13 cellular contexts compared by ENCODE assay signal in the genomic region with DNA sequence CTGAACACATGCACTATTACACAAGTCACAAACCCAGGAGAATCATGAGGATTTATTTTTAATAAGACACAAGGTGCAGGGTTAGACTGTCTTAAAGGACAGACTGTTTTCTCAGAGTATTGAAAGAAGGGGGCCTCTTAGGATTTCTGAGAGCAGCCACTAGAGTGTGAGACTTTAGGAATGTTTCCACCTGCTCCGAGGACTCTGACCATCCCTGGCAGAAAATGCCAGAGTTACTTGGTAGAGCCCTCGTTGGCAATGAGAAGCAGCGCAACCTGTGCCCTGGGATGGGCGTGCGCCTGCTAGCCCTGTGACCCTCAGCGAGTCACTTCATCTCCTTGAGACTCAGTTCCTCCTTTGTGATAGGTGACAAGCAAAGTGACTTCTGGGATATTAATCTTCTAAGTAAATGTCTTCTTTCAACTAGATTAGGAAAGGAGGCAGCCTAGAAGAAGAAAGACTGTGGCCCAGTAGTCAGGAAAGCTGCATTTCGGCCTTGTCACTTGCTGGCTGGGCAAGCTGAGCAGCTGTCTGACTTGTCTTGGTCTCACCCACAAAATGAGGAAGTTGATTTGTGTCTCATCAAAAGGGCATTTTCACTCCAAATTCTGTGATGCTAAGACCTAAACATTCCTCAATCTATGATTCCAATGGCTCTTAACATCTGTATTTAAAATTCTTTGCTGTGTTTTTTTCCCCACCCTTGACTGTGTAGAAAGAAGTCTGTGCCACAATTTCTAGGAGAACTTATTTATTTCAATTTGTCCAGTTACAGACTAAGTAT.
DNase-seq lines count a peak whose midpoint lies in the region; ATAC-seq and TF ChIP-seq lines count a peak whose summit lies in the region.
"Had no signal": no experiment of that assay in that cellular context is flagged by ENCODE, and none has a peak within 500 bp of the region (broad histone marks: within the 10 kb centered on the region; RNA-seq: fewer than 3 reads in every experiment).

No MANE protein-coding gene starts in this region.

- peaks cover 36% of the 10 kb centered on the region for H3K4me1 ChIP-seq in left ventricle myocardium inferior
- no peaks in the 10 kb centered on the region for H3K4me1 ChIP-seq in upper lobe of right lung
- H3K4me1 ChIP-seq: HAP-1 had no signal

- ATAC-seq in left ventricle myocardium superior (no peak), upper lobe of right lung (peak; percentile 50), HG03045 (IDR thresholded peaks at IDR 0.05; ENCODE audit: unreplicated experiment) (no peak)
- ATAC-seq: natural killer cell treated with Interleukin-12 subunit alpha and Interleukin-12 subunit beta and Interleukin-15 and Interleukin-18, amount 100 ng/mL, for 72 hours had no signal

- H3K4me3 ChIP-seq in left ventricle myocardium inferior = no peak overlapping the region
- H3K4me3 ChIP-seq in upper lobe of right lung = no peak overlapping the region
- H3K4me3 ChIP-seq: HAP-1 had no signal

- no peaks in the 10 kb centered on the region for H3K27me3 ChIP-seq in left ventricle myocardium inferior (ENCODE audit: low read depth)
- no peaks in the 10 kb centered on the region for H3K27me3 ChIP-seq in upper lobe of right lung

- peak overlapping the region; percentile 52 for H3K27ac ChIP-seq in left ventricle myocardium inferior (replicated peaks)
- peak overlapping the region; percentile 28 for H3K27ac ChIP-seq in epithelial cell of prostate
- H3K27ac ChIP-seq in upper lobe of right lung = no peak overlapping the region

- no peaks in the 10 kb centered on the region for H3K36me3 ChIP-seq in left ventricle myocardium inferior
- H3K36me3 ChIP-seq in upper lobe of right lung = no peaks in the 10 kb centered on the region
- H3K36me3 ChIP-seq: HAP-1 had no signal

- POLR2A ChIA-PET in HEK293T (lab: Yijun Ruan, JAX) = no interaction called here

- intact Hi-C loops in left ventricle myocardium inferior (cut with micrococcal nuclease) (no loop called here), left ventricle myocardium superior (cut with micrococcal nuclease) (no loop called here), upper lobe of right lung (cut with DNase I) (no loop called here)

- DNase-seq in left ventricle myocardium inferior (no peak), left ventricle myocardium superior (no peak), MV-4-11 (lab: John Stamatoyannopoulos, UW) (peak; percentile 87), epithelial cell of prostate (ENCODE audit: low read depth, low spot score) (no peak), upper lobe of right lung (no peak), activated gamma-delta T cell (lab: John Stamatoyannopoulos, UW) (no peak), HEK293T (ENCODE audit: extremely low spot score) (no peak)
- DNase-seq: 8988T; activated T-cell treated with anti-CD3 and anti-CD28 coated beads for 4 hours; stimulated activated CD4-positive, alpha-beta T cell treated with anti-CD3 and anti-CD28 coated beads, Interleukin-4, amount 100 ng/mL, for 24 hours had no signal

- TF ChIP-seq CTCF in left ventricle myocardium inferior (IDR thresholded peaks at IDR 0.05; ENCODE audit: borderline replicate concordance) = no peak
- no peak for TF ChIP-seq CTCF in upper lobe of right lung (IDR thresholded peaks at IDR 0.05)

- no peaks in the 10 kb centered on the region for H3K9me3 ChIP-seq in left ventricle myocardium inferior (replicated peaks)
- no peaks in the 10 kb centered on the region for H3K9me3 ChIP-seq in upper lobe of right lung
- H3K9me3 ChIP-seq: HAP-1 had no signal

- CTCF ChIA-PET in HEK293T (lab: Yijun Ruan, JAX) = no interaction called here

TF ChIP-seq in HEK293T, 16 proteins besides CTCF, POLR2A, EP300 and RAD21:
- TF ChIP-seq FOXK2 (IDR thresholded peaks at IDR 0.05) (no peak), SUZ12 (IDR thresholded peaks at IDR 0.05) (no peak), SP1 (IDR thresholded peaks at IDR 0.05) (no peak), FOXA1 (IDR thresholded peaks at IDR 0.05) (no peak), CTBP1 (IDR thresholded peaks at IDR 0.05; ENCODE audit: borderline replicate concordance) (no peak), BHLHE40 (IDR thresholded peaks at IDR 0.05; ENCODE audit: borderline replicate concordance) (no peak), ARNT (IDR thresholded peaks at IDR 0.05) (no peak), ZNF384 (IDR thresholded peaks at IDR 0.05) (no peak), L3MBTL2 (conservative IDR thresholded peaks at IDR 0.05) (no peak), HDGF (IDR thresholded peaks at IDR 0.05; ENCODE audit: borderline replicate concordance) (no peak), NFRKB (IDR thresholded peaks at IDR 0.05) (no peak), LEF1 (IDR thresholded peaks at IDR 0.05; ENCODE audit: borderline replicate concordance) (no peak), ELF4 (IDR thresholded peaks at IDR 0.05) (no peak), TARDBP (IDR thresholded peaks at IDR 0.05) (no peak), FOXM1 (IDR thresholded peaks at IDR 0.05; ENCODE audit: borderline replicate concordance) (no peak)
- TF ChIP-seq, protein P1, sequence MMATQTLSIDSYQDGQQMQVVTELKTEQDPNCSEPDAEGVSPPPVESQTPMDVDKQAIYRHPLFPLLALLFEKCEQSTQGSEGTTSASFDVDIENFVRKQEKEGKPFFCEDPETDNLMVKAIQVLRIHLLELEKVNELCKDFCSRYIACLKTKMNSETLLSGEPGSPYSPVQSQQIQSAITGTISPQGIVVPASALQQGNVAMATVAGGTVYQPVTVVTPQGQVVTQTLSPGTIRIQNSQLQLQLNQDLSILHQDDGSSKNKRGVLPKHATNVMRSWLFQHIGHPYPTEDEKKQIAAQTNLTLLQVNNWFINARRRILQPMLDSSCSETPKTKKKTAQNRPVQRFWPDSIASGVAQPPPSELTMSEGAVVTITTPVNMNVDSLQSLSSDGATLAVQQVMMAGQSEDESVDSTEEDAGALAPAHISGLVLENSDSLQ (IDR thresholded peaks at IDR 0.05) = no peak
